ENCODE assay signal across 20 cellular contexts in the genomic region with DNA sequence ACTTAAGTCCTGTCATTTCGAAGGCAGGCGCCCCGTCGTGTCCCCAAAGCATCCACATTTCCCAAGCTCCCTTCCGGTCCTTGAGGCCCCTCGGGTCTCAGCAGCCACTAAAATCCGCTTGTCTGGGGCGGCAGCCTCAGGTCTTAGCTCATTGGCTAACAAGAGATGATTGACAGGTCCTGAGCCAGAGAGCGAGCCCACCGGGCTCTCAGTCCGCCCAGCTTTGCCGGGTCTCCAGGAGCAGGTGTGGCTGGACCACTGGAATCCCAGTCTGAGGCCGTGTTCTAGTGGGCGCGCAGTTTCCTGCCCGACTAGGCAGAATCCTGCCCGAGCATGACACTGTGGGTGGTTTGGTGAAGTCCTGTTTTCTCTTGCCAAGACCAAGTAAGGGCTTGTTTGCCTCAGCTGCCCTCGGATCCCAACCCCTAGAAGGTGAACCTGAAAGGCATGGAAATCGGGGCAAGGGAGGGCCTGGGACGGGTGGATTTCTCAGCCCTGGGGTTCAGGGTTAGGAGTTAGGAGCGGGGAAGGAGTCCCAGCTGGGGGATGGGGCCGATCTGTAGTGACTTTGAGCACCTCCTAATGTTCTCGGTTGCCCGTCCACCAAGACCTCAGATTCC. TPM values are rescaled to one million over a fixed set of nuclear protein-coding genes. Genes with fewer than 3 reads are reported as not detected.
A peak's percentile ranks its signal among the peaks of the same experiment; 100 is the strongest.
DNase-seq lines count a peak whose midpoint lies in the region; ATAC-seq and TF ChIP-seq lines count a peak whose summit lies in the region.
"Had no signal": no experiment of that assay in that cellular context is flagged by ENCODE, and none has a peak within 500 bp of the region (broad histone marks: within the 10 kb centered on the region; RNA-seq: fewer than 3 reads in every experiment).

No MANE protein-coding gene starts in this region.

- POLR2A ChIA-PET in HEK293T (lab: Yijun Ruan, JAX), result no interaction called here

- no peaks in the 10 kb centered on the region for H3F3A ChIP-seq in OCI-LY1 (ENCODE audit: insufficient read depth, low read length)

- H3K4me3 ChIP-seq in OCI-LY1 (ENCODE audit: low read depth, low read length, poor library complexity, severe bottlenecking) (peak overlapping the region; percentile 38), prostate gland (no peak overlapping the region)
- H3K4me3 ChIP-seq: ascending aorta, HAP-1, MG63 had no signal

- DNase-seq in HEK293T (ENCODE audit: extremely low spot score) (no peak), prostate gland (ENCODE audit: low spot score) (peak; percentile 82), natural killer cell (no peak), hepatic stellate cell (ENCODE audit: low spot score) (no peak), NCI-H510A (lab: John Stamatoyannopoulos, UW) (no peak)
- DNase-seq: activated CD4-positive, alpha-beta T cell treated with anti-CD3 and anti-CD28 coated beads for 1 hour; activated naive CD4-positive, alpha-beta T cell treated with Interleukin-2 at 50 U/mL for 16 hours; AML-193; MG63; midbrain; NCI-H2081; NCI-H748 treated with DMSO at 0.1 percent for 48 hours; Right ventricle myocardium superior; stimulated activated CD4-positive, alpha-beta T cell treated with anti-CD3 and anti-CD28 coated beads, Interleukin-4, amount 100 ng/mL, for 4 hours; T-helper 9 cell had no signal

- H3K4me1 Mint-ChIP-seq in natural killer cell, result peaks cover 0 to 5% of the 10 kb centered on the region in 2 donors

- H4K20me1 ChIP-seq in OCI-LY1 (ENCODE audit: insufficient read depth, low read length), result no peaks in the 10 kb centered on the region

- H3K36me3 Mint-ChIP-seq in natural killer cell, result no peaks in the 10 kb centered on the region

- CTCF ChIA-PET in HEK293T (lab: Yijun Ruan, JAX), result interaction anchor here (0.5 kb wide), 1 partner anchor 226 kb away, joined by 3 read pairs; no protein-coding TSS in a partner anchor

- H3K9ac ChIP-seq in OCI-LY1 (ENCODE audit: low read length), result peak overlapping the region; percentile 20; the same call in 1 of the 2 replicates

- ATAC-seq in esophagus mucosa (peak; percentile 69), HG03460 (IDR thresholded peaks at IDR 0.05; ENCODE audit: unreplicated experiment) (no peak), natural killer cell (no peak)

- H3K27me3 Mint-ChIP-seq in natural killer cell (ENCODE audit: low read depth in 2 of 2), result no peaks in the 10 kb centered on the region

- TF ChIP-seq POLR2A in prostate gland (IDR thresholded peaks at IDR 0.05), result no peak

- no peak overlapping the region for H3K27ac ChIP-seq in OCI-LY1 (ENCODE audit: low read depth, low read length, poor library complexity, severe bottlenecking)
- peak overlapping the region in 1 of 2 donors; percentile 13 for H3K27ac ChIP-seq in prostate gland
- H3K27ac ChIP-seq: ascending aorta had no signal

- no peak overlapping the region for H3K4me3 Mint-ChIP-seq in natural killer cell

- intact Hi-C loops in prostate gland (cut with DNase I), result no loop called here
- intact Hi-C loops in natural killer cell (cut with micrococcal nuclease), result no loop called here

- H3K27ac Mint-ChIP-seq in natural killer cell, result no peak overlapping the region

- H3K9me2 ChIP-seq in OCI-LY1 (ENCODE audit: low read depth, low read length), result no peaks in the 10 kb centered on the region

- 50% methylated on average over 24 of the region's 24 CpGs for WGBS in prostate gland

- H3K27me3 ChIP-seq in OCI-LY1 (ENCODE audit: insufficient read depth, low read length) (0 out of 2 replicates have a peak, but pooled peaks cover 2% of the 10 kb centered on the region), prostate gland (replicated peaks; ENCODE audit: insufficient read depth) (no peaks in the 10 kb centered on the region)
- H3K27me3 ChIP-seq: ascending aorta, MG63 had no signal

- H3K36me3 ChIP-seq in OCI-LY1 (ENCODE audit: insufficient read depth, low read length) (no peaks in the 10 kb centered on the region), prostate gland (no peaks in the 10 kb centered on the region)
- H3K36me3 ChIP-seq: HAP-1 had no signal

- TF ChIP-seq CTCF in OCI-LY1 (IDR thresholded peaks at IDR 0.05; ENCODE audit: low read length) (no peak), prostate gland (IDR thresholded peaks at IDR 0.05) (no peak), natural killer cell (IDR thresholded peaks at IDR 0.05) (no peak)

- H3K9me3 ChIP-seq in OCI-LY1 (ENCODE audit: low read length) (no peaks in the 10 kb centered on the region), prostate gland (no peaks in the 10 kb centered on the region)
- H3K9me3 ChIP-seq: ascending aorta, HAP-1, MG63 had no signal

- H3K79me2 ChIP-seq in OCI-LY1 (ENCODE audit: insufficient read depth, low read length), result no peaks in the 10 kb centered on the region

- no peak overlapping the region for H2AFZ ChIP-seq in OCI-LY1 (ENCODE audit: low read length)

- H3K4me1 ChIP-seq in OCI-LY1 (ENCODE audit: insufficient read depth, low read length, severe bottlenecking), result peaks cover 17% of the 10 kb centered on the region
- H3K4me1 ChIP-seq in prostate gland (replicated peaks), result no peaks in the 10 kb centered on the region
- H3K4me1 ChIP-seq: HAP-1 had no signal

- peak overlapping the region; percentile 47 for H3K4me2 ChIP-seq in OCI-LY1 (ENCODE audit: low read length)

- H3K9me3 Mint-ChIP-seq in natural killer cell, result no peaks in the 10 kb centered on the region

TF ChIP-seq in HEK293T, 16 proteins besides CTCF, POLR2A, EP300 and RAD21:
- TF ChIP-seq, protein P1, sequence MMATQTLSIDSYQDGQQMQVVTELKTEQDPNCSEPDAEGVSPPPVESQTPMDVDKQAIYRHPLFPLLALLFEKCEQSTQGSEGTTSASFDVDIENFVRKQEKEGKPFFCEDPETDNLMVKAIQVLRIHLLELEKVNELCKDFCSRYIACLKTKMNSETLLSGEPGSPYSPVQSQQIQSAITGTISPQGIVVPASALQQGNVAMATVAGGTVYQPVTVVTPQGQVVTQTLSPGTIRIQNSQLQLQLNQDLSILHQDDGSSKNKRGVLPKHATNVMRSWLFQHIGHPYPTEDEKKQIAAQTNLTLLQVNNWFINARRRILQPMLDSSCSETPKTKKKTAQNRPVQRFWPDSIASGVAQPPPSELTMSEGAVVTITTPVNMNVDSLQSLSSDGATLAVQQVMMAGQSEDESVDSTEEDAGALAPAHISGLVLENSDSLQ (IDR thresholded peaks at IDR 0.05), result peak; percentile 91
- no peak for TF ChIP-seq TARDBP (IDR thresholded peaks at IDR 0.05)
TF ChIP-seq in HEK293T: peak in this region for 1.

RNA-seq across cellular contexts. Expression of gene MRC2, which starts 42.8 kb away (rescaled TPM):
- total RNA-seq in esophagus mucosa (34.0 TPM), prostate gland (10 to 100 TPM; 34.2 to 73.7 TPM), natural killer cell (under 1 TPM; 0.23 to 0.54 (median 0.50) TPM)

Comparison
In these comparisons a context has a peak if more than half of its experiments do, and no peak if none do; other contexts are left out.
1. RNA of gene MRC2, which starts 42.8 kb away (total RNA-seq): 34.2 to 73.7 TPM in prostate gland and 34.0 TPM in esophagus mucosa (single experiment); 0.23 to 0.54 TPM in natural killer cell; every median in the first group is over 10 times any median in the second.